Comparison of ENCODE assay signal across 8 cellular contexts in the genomic region with DNA sequence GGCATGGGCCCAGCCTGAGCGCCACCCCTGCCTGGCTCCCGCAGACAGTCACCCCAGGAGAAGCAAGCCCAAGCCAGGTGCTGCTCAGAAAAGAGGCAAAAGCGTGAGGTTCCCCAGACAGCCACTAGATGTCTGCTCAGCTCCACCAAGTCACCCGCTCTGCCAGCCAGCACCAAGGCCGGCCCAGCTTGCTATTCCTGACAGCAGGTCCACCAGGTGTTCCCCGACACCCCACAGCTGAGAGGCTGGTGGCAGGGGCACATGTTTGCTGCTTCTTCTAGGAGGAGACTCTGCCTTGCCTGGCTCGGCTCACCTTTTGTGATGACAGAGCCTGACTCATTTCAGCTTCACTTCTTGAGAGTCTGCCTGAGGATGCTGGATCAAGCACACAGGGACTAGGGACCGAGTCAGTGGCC.
DNase-seq lines count a peak whose midpoint lies in the region; ATAC-seq and TF ChIP-seq lines count a peak whose summit lies in the region.

No MANE protein-coding gene starts in this region.

- DNase-seq in BJ (ENCODE audit: low read depth) (no peak), NCI-H2107 (lab: John Stamatoyannopoulos, UW) (peak; percentile 65), fibroblast of pulmonary artery (ENCODE audit: low read depth) (peak; percentile 74)
- DNase-seq in activated CD4-positive, alpha-beta T cell treated with anti-CD3 and anti-CD28 coated beads, Interleukin-2, amount 10 ng/mL, durations not matched to agents 24 days and 14 days: peak; percentile 70

- H3K4me1 Mint-ChIP-seq in activated CD4-positive, alpha-beta T cell treated with anti-CD3 and anti-CD28 coated beads, Interleukin-2, amount 10 ng/mL, durations not matched to agents 24 days and 14 days: no peaks in the 10 kb centered on the region
- H3K4me1 Mint-ChIP-seq in nephron: peaks cover 6% of the 10 kb centered on the region

- H3K4me3 Mint-ChIP-seq in activated CD4-positive, alpha-beta T cell treated with anti-CD3 and anti-CD28 coated beads, Interleukin-2, amount 10 ng/mL, durations not matched to agents 24 days and 14 days: no peak overlapping the region
- no peak overlapping the region for H3K4me3 Mint-ChIP-seq in nephron

- no peak overlapping the region for H3K4me3 ChIP-seq in BJ (ENCODE audit: low read depth, low read length)
- no peak overlapping the region for H3K4me3 ChIP-seq in fibroblast of pulmonary artery (replicated peaks; ENCODE audit: low read depth, low read length)

- no peaks in the 10 kb centered on the region for H3K36me3 Mint-ChIP-seq in activated CD4-positive, alpha-beta T cell treated with anti-CD3 and anti-CD28 coated beads, Interleukin-2, amount 10 ng/mL, durations not matched to agents 24 days and 14 days (ENCODE audit: low read depth)
- no peaks in the 10 kb centered on the region for H3K36me3 Mint-ChIP-seq in nephron (ENCODE audit: low read depth)

- POLR2A ChIA-PET in BJ (lab: Charles Lee): no interaction called here

- no peak overlapping the region for H3K27ac Mint-ChIP-seq in activated CD4-positive, alpha-beta T cell treated with anti-CD3 and anti-CD28 coated beads, Interleukin-2, amount 10 ng/mL, durations not matched to agents 24 days and 14 days
- H3K27ac Mint-ChIP-seq in nephron: no peak overlapping the region

- CTCF ChIA-PET in BJ (lab: Yijun Ruan, JAX): interaction anchor here (0.9 to 3.3 kb wide), 11 partner anchors 9 to 457 kb away, joined by 3 to 32 read pairs (median 4); no protein-coding TSS in a partner anchor

- ATAC-seq in GM18519 (IDR thresholded peaks at IDR 0.05; ENCODE audit: low FRiP score, unreplicated experiment): peak; percentile 79
- ATAC-seq in HG02943 (IDR thresholded peaks at IDR 0.05; ENCODE audit: low read depth, unreplicated experiment): peak; percentile 82
- ATAC-seq in GM21737 (IDR thresholded peaks at IDR 0.05; ENCODE audit: unreplicated experiment): no peak

- intact Hi-C loops in activated CD4-positive, alpha-beta T cell treated with anti-CD3 and anti-CD28 coated beads, Interleukin-2, amount 10 ng/mL, durations not matched to agents 24 days and 14 days (cut with micrococcal nuclease): no loop called here

- H3K27me3 Mint-ChIP-seq in activated CD4-positive, alpha-beta T cell treated with anti-CD3 and anti-CD28 coated beads, Interleukin-2, amount 10 ng/mL, durations not matched to agents 24 days and 14 days: no peaks in the 10 kb centered on the region
- no peaks in the 10 kb centered on the region for H3K27me3 Mint-ChIP-seq in nephron (ENCODE audit: low read depth)

- H3K36me3 ChIP-seq in BJ (ENCODE audit: control insufficient read depth, insufficient read depth, low read length): no peaks in the 10 kb centered on the region

- peak; percentile 68 for TF ChIP-seq CTCF in BJ (IDR thresholded peaks at IDR 0.05; ENCODE audit: insufficient read depth, low read depth, low read length)
- peak; percentile 73 for TF ChIP-seq CTCF in fibroblast of pulmonary artery (IDR thresholded peaks at IDR 0.05; ENCODE audit: low read length, missing control alignments)
- peak; percentile 67 to 82 (median 74) for TF ChIP-seq CTCF in nephron (IDR thresholded peaks at IDR 0.05; ENCODE audit: unreplicated experiment in 3 of 3)

- peaks cover 2% of the 10 kb centered on the region for H3K27me3 ChIP-seq in BJ (ENCODE audit: control insufficient read depth, insufficient read depth, low read length)

- no peaks in the 10 kb centered on the region for H3K9me3 Mint-ChIP-seq in activated CD4-positive, alpha-beta T cell treated with anti-CD3 and anti-CD28 coated beads, Interleukin-2, amount 10 ng/mL, durations not matched to agents 24 days and 14 days
- H3K9me3 Mint-ChIP-seq in nephron: no peaks in the 10 kb centered on the region
